ENCODE assay signal across 8 cellular contexts in genomic region chr17:29141484-29141835, GRCh38. TPM values are rescaled to one million over a fixed set of nuclear protein-coding genes. Genes with fewer than 3 reads are reported as not detected.
DNase-seq lines count a peak whose midpoint lies in the region; ATAC-seq and TF ChIP-seq lines count a peak whose summit lies in the region.

No MANE protein-coding gene starts in this region.

- intact Hi-C loops in left lung (cut with DNase I): no loop called here

- POLR2A ChIA-PET in activated CD8-positive, alpha-beta T cell treated with anti-CD3 and anti-CD28 coated beads, Interleukin-2, amount 10 ng/mL, durations not matched to agents 7 days and 5 days (lab: Charles Lee): interaction anchor here (0.7 to 2.5 kb wide), 2 partner anchors 14 to 25 kb away, joined by 3 to 9 read pairs; no protein-coding TSS in a partner anchor

- H3K36me3 Mint-ChIP-seq in activated CD8-positive, alpha-beta memory T cell treated with anti-CD3 and anti-CD28 coated beads, Interleukin-2, amount 10 ng/mL, durations not matched to agents 7 days and 5 days: peaks cover 3% of the 10 kb centered on the region
- H3K36me3 Mint-ChIP-seq in activated CD8-positive, alpha-beta T cell treated with anti-CD3 and anti-CD28 coated beads, Interleukin-2, amount 10 ng/mL, durations not matched to agents 7 days and 5 days (ENCODE audit: low read depth): peaks cover 18% of the 10 kb centered on the region

- no peaks in the 10 kb centered on the region for H3K36me3 ChIP-seq in left lung

- no peaks in the 10 kb centered on the region for H3K27me3 ChIP-seq in left lung

- H3K4me1 ChIP-seq in left lung: peaks cover 29 to 87% of the 10 kb centered on the region in 2 donors

- H3K27ac Mint-ChIP-seq in activated CD8-positive, alpha-beta memory T cell treated with anti-CD3 and anti-CD28 coated beads, Interleukin-2, amount 10 ng/mL, durations not matched to agents 7 days and 5 days: peak overlapping the region; percentile 92
- H3K27ac Mint-ChIP-seq in activated CD8-positive, alpha-beta T cell treated with anti-CD3 and anti-CD28 coated beads, Interleukin-2, amount 10 ng/mL, durations not matched to agents 7 days and 5 days: peak overlapping the region; percentile 98

- peak; percentile 55 for DNase-seq in activated CD8-positive, alpha-beta memory T cell treated with anti-CD3 and anti-CD28 coated beads, Interleukin-2, amount 10 ng/mL, durations not matched to agents 7 days and 5 days
- no peak for DNase-seq in activated CD8-positive, alpha-beta memory T cell treated with anti-CD3 and anti-CD28 coated beads, Interleukin-2, amount 50 U/mL, for 4 hours
- DNase-seq in activated CD8-positive, alpha-beta T cell treated with anti-CD3 and anti-CD28 coated beads, Interleukin-2, amount 10 ng/mL, durations not matched to agents 7 days and 5 days: peak; percentile 38
- DNase-seq in left lung: no peak
- no peak for DNase-seq in epidermal melanocyte (ENCODE audit: insufficient read length, low spot score)

- peak overlapping the region in 1 of 2 donors; percentile 48 for H3K4me3 ChIP-seq in left lung

- H3K4me1 Mint-ChIP-seq in activated CD8-positive, alpha-beta memory T cell treated with anti-CD3 and anti-CD28 coated beads, Interleukin-2, amount 10 ng/mL, durations not matched to agents 7 days and 5 days: peaks cover 75% of the 10 kb centered on the region
- H3K4me1 Mint-ChIP-seq in activated CD8-positive, alpha-beta T cell treated with anti-CD3 and anti-CD28 coated beads, Interleukin-2, amount 10 ng/mL, durations not matched to agents 7 days and 5 days (ENCODE audit: low read depth): peaks cover 71% of the 10 kb centered on the region

- peak overlapping the region; percentile 97 for H3K4me3 Mint-ChIP-seq in activated CD8-positive, alpha-beta memory T cell treated with anti-CD3 and anti-CD28 coated beads, Interleukin-2, amount 10 ng/mL, durations not matched to agents 7 days and 5 days
- peak overlapping the region; percentile 92 for H3K4me3 Mint-ChIP-seq in activated CD8-positive, alpha-beta T cell treated with anti-CD3 and anti-CD28 coated beads, Interleukin-2, amount 10 ng/mL, durations not matched to agents 7 days and 5 days

- no peaks in the 10 kb centered on the region for H3K9me3 ChIP-seq in left lung

- H3K9me3 Mint-ChIP-seq in activated CD8-positive, alpha-beta memory T cell treated with anti-CD3 and anti-CD28 coated beads, Interleukin-2, amount 10 ng/mL, durations not matched to agents 7 days and 5 days (ENCODE audit: low read depth): no peaks in the 10 kb centered on the region
- H3K9me3 Mint-ChIP-seq in activated CD8-positive, alpha-beta T cell treated with anti-CD3 and anti-CD28 coated beads, Interleukin-2, amount 10 ng/mL, durations not matched to agents 7 days and 5 days (ENCODE audit: insufficient read depth): no peaks in the 10 kb centered on the region

- H3K27ac ChIP-seq in left lung: peak overlapping the region; percentile 79 to 96
- H3K27ac ChIP-seq in temporal lobe (ENCODE audit: low read depth, low read length): peak overlapping the region; percentile 89

- TF ChIP-seq CTCF in left lung (IDR thresholded peaks at IDR 0.05): no peak

- no peak for ATAC-seq in activated CD8-positive, alpha-beta memory T cell treated with anti-CD3 and anti-CD28 coated beads, Interleukin-2, amount 10 ng/mL, durations not matched to agents 7 days and 5 days
- no peak for ATAC-seq in activated CD8-positive, alpha-beta T cell treated with anti-CD3 and anti-CD28 coated beads, Interleukin-2, amount 10 ng/mL, durations not matched to agents 7 days and 5 days
- ATAC-seq in left lung: no peak
- ATAC-seq in HG02678 (IDR thresholded peaks at IDR 0.05; ENCODE audit: unreplicated experiment): no peak
- no peak for ATAC-seq in GM21619 (IDR thresholded peaks at IDR 0.05; ENCODE audit: unreplicated experiment)

- no peaks in the 10 kb centered on the region for H3K27me3 Mint-ChIP-seq in activated CD8-positive, alpha-beta memory T cell treated with anti-CD3 and anti-CD28 coated beads, Interleukin-2, amount 10 ng/mL, durations not matched to agents 7 days and 5 days
- H3K27me3 Mint-ChIP-seq in activated CD8-positive, alpha-beta T cell treated with anti-CD3 and anti-CD28 coated beads, Interleukin-2, amount 10 ng/mL, durations not matched to agents 7 days and 5 days (ENCODE audit: low read depth): no peaks in the 10 kb centered on the region

- CTCF ChIA-PET in activated CD8-positive, alpha-beta memory T cell treated with anti-CD3 and anti-CD28 coated beads, Interleukin-2, amount 10 ng/mL, durations not matched to agents 7 days and 5 days (lab: Charles Lee): interaction anchor here (1.2 to 20.5 kb wide), 9 partner anchors 6 to 476 kb away, joined by 3 to 557 read pairs (median 7); partner anchors contain the start of gene MYO18A
- CTCF ChIA-PET in activated CD8-positive, alpha-beta T cell treated with anti-CD3 and anti-CD28 coated beads, Interleukin-2, amount 10 ng/mL, durations not matched to agents 7 days and 5 days (lab: Charles Lee): interaction anchor here (0.8 to 20.1 kb wide), 9 partner anchors 7 to 450 kb away, joined by 3 to 414 read pairs (median 8); partner anchors contain the start of gene MYO18A

RNA-seq across cellular contexts. Expression of gene MYO18A, which starts 38.7 kb away (rescaled TPM):
- total RNA-seq in activated CD8-positive, alpha-beta memory T cell treated with anti-CD3 and anti-CD28 coated beads, Interleukin-2, amount 10 ng/mL, durations not matched to agents 7 days and 5 days: 10 to 100 TPM; 67.7 to 85.8 TPM
- 10 to 100 TPM; 53.4 to 53.8 TPM for total RNA-seq in activated CD8-positive, alpha-beta T cell treated with anti-CD3 and anti-CD28 coated beads, Interleukin-2, amount 10 ng/mL, durations not matched to agents 7 days and 5 days
- total RNA-seq in left lung (10 to 100 TPM; 55.9 to 58.3 TPM), temporal lobe (54.6 TPM)

Comparison
In these comparisons a context has a peak if more than half of its experiments do, and no peak if none do; other contexts are left out.
1. DNase-seq: peak in activated CD8-positive, alpha-beta memory T cell treated with anti-CD3 and anti-CD28 coated beads, Interleukin-2, amount 10 ng/mL, durations not matched to agents 7 days and 5 days (single experiment) and activated CD8-positive, alpha-beta T cell treated with anti-CD3 and anti-CD28 coated beads, Interleukin-2, amount 10 ng/mL, durations not matched to agents 7 days and 5 days (single experiment); none in activated CD8-positive, alpha-beta memory T cell treated with anti-CD3 and anti-CD28 coated beads, Interleukin-2, amount 50 U/mL, for 4 hours (single experiment), left lung (0 of 2) and epidermal melanocyte (single experiment).